In genomic region chr4:7462509-7462971, GRCh38 we compare ENCODE assay signal across 8 cellular contexts. TPM values are rescaled to one million over a fixed set of nuclear protein-coding genes. Genes with fewer than 3 reads are reported as not detected.
A peak's percentile ranks its signal among the peaks of the same experiment; 100 is the strongest.
DNase-seq lines count a peak whose midpoint lies in the region; ATAC-seq, FAIRE-seq and TF ChIP-seq lines count a peak whose summit lies in the region.

No MANE protein-coding gene starts in this region.

- H3K36me3 ChIP-seq in RWPE2 (ENCODE audit: low read depth): no peaks in the 10 kb centered on the region

- intact Hi-C loops in right cardiac atrium (cut with DNase I): loop anchor here in 2 of 4 donors (5.0 to 10.0 kb wide), 2 partner anchors 255 to 262 kb away; no protein-coding TSS in a partner anchor

- 31% methylated on average over 11 of the region's 11 CpGs for WGBS in right cardiac atrium

- peak; percentile 6 for DNase-seq in NCI-H2107 (lab: John Stamatoyannopoulos, UW)
- no peak for DNase-seq in NCI-H2107 treated with DMSO at 0.1 percent for 48 hours (lab: John Stamatoyannopoulos, UW; ENCODE audit: unreplicated experiment)
- DNase-seq in RWPE2 (ENCODE audit: low spot score): no peak
- DNase-seq in right cardiac atrium: peak in 1 of 3 donors; percentile 26
- no peak for DNase-seq in GM12892 (ENCODE audit: insufficient read length)
- DNase-seq in ecto neural progenitor cell (ENCODE audit: low spot score): no peak
- no peak for DNase-seq in GM10266 (ENCODE audit: extremely low spot score)

- H3K4me1 ChIP-seq in RWPE2 (ENCODE audit: insufficient read depth, poor library complexity, severe bottlenecking): peaks cover 6% of the 10 kb centered on the region
- H3K4me1 ChIP-seq in right cardiac atrium (ENCODE audit: control insufficient read depth, insufficient read depth, low read length): no peaks in the 10 kb centered on the region

- no peak for TF ChIP-seq POLR2A in GM12892 (IDR thresholded peaks at IDR 0.05; ENCODE audit: low read depth, low read length)

- ATAC-seq in RWPE2 (ENCODE audit: low read depth) (peak; percentile 92), right cardiac atrium (peak; percentile 28 to 34)

- H3K27ac ChIP-seq in RWPE2 (ENCODE audit: poor library complexity, severe bottlenecking) (no peak overlapping the region), right cardiac atrium (ENCODE audit: low read length) (no peak overlapping the region), temporal lobe (ENCODE audit: low read depth, low read length) (peak overlapping the region; percentile 36)

- no peak for FAIRE-seq in GM12892 (lab: Jason Lieb, UNC)

- TF ChIP-seq CTCF in RWPE2 (IDR thresholded peaks at IDR 0.05; ENCODE audit: poor library complexity, severe bottlenecking) (peak; percentile 80), GM10266 (IDR thresholded peaks at IDR 0.05; ENCODE audit: control insufficient read depth, insufficient read depth, low read depth, missing control alignments) (no peak)

- H3K4me3 ChIP-seq in RWPE2 (ENCODE audit: severe bottlenecking) (no peak overlapping the region), right cardiac atrium (ENCODE audit: low read length) (no peak overlapping the region)

- no peaks in the 10 kb centered on the region for H3K9me3 ChIP-seq in RWPE2 (ENCODE audit: severe bottlenecking)
- no peaks in the 10 kb centered on the region for H3K9me3 ChIP-seq in right cardiac atrium (ENCODE audit: control insufficient read depth, low read length)

- H3K27me3 ChIP-seq in RWPE2 (ENCODE audit: insufficient read depth, poor library complexity, severe bottlenecking): no peaks in the 10 kb centered on the region
- H3K27me3 ChIP-seq in right cardiac atrium (ENCODE audit: control insufficient read depth, insufficient read depth): no peaks in the 10 kb centered on the region

RNA-seq across cellular contexts. Expression of gene PSAPL1, which starts 27.8 kb away (rescaled TPM):
- total RNA-seq in right cardiac atrium (not detected), temporal lobe (under 0.01 TPM)
- not detected for polyA plus RNA-seq in right cardiac atrium
- polyA plus RNA-seq in GM12892 (2012; ENCODE audit: missing spikeins): not detected
